ENCODE assay signal across 1 cellular context in genomic region chr4:77959566-77960338, GRCh38.
TF ChIP-seq lines count a peak whose summit lies in the region.

No MANE protein-coding gene starts in this region.

TF ChIP-seq in endothelial cell of umbilical vein, 7 proteins besides CTCF, POLR2A, EP300 and RAD21 (continued from another document):
- TF ChIP-seq, protein P1, sequence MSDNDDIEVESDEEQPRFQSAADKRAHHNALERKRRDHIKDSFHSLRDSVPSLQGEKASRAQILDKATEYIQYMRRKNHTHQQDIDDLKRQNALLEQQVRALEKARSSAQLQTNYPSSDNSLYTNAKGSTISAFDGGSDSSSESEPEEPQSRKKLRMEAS (IDR thresholded peaks at IDR 0.05; ENCODE audit: insufficient read depth, insufficient read length) = no peak
- no peak for TF ChIP-seq GATA2 (IDR thresholded peaks at IDR 0.05; ENCODE audit: insufficient read depth, insufficient read length, low read depth, low read length)
- no peak for TF ChIP-seq FOS (IDR thresholded peaks at IDR 0.05; ENCODE audit: borderline replicate concordance, insufficient read depth, low read length)
- no peak for TF ChIP-seq MYC (IDR thresholded peaks at IDR 0.05; ENCODE audit: low read depth, low read length)
